Comparison of ENCODE assay signal across 15 cellular contexts in the genomic region with DNA sequence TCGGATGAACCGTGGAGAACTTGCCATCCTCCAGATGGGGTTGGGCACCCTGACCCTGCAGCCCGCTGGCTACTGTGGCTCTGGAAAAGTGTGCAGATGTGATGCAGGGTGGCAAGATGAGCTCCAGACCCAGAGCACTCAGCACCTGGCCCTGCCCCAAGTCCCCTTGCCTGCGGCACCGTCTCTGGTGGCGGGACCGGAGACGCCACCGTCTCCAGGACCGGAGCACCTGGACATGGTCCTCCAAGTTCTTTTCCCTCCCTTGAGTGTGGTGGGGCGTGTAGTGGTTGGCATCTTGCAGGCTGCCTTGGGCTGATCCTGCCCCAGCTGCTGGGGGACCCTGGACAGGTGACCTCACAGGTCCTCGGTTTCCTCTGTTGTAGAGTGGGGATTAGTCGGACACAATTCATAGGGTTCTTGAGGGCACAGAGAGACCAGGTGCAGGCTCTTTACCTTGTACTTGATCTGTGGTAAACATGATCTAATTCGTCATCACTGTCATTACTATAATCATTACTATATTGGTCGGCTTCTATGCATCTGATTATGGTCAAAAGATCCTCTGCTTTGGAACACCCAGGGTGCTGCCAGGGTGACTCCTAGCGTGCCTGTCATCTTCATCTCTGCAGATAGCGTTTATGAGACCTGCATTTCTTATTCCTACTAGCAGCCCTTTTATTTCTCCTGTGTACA.
"Had no signal": no experiment of that assay in that cellular context is flagged by ENCODE, and none has a peak within 500 bp of the region (broad histone marks: within the 10 kb centered on the region; RNA-seq: fewer than 3 reads in every experiment).

No MANE protein-coding gene starts in this region.

- H3K9me3 Mint-ChIP-seq: natural killer cell treated with Interleukin-12 subunit alpha and Interleukin-12 subunit beta and Interleukin-15 and Interleukin-18, amount 100 ng/mL, for 72 hours had no signal

- H3K4me3 Mint-ChIP-seq: activated CD8-positive, alpha-beta memory T cell treated with anti-CD3 and anti-CD28 coated beads, Interleukin-2, amount 10 ng/mL, durations not matched to agents 7 days and 5 days; activated naive CD4-positive, alpha-beta T cell treated with anti-CD3 and anti-CD28 coated beads, Interleukin-2, amount 10 ng/mL, durations not matched to agents 7 days and 5 days; natural killer cell treated with Interleukin-12 subunit alpha and Interleukin-12 subunit beta and Interleukin-15 and Interleukin-18, amount 100 ng/mL, for 72 hours had no signal

- H3K27ac Mint-ChIP-seq: activated CD8-positive, alpha-beta memory T cell treated with anti-CD3 and anti-CD28 coated beads, Interleukin-2, amount 10 ng/mL, durations not matched to agents 7 days and 5 days; activated naive CD4-positive, alpha-beta T cell treated with anti-CD3 and anti-CD28 coated beads, Interleukin-2, amount 10 ng/mL, durations not matched to agents 7 days and 5 days; natural killer cell treated with Interleukin-12 subunit alpha and Interleukin-12 subunit beta and Interleukin-15 and Interleukin-18, amount 100 ng/mL, for 72 hours had no signal

- H3K36me3 Mint-ChIP-seq: activated CD8-positive, alpha-beta memory T cell treated with anti-CD3 and anti-CD28 coated beads, Interleukin-2, amount 10 ng/mL, durations not matched to agents 7 days and 5 days; activated naive CD4-positive, alpha-beta T cell treated with anti-CD3 and anti-CD28 coated beads, Interleukin-2, amount 10 ng/mL, durations not matched to agents 7 days and 5 days; natural killer cell treated with Interleukin-12 subunit alpha and Interleukin-12 subunit beta and Interleukin-15 and Interleukin-18, amount 100 ng/mL, for 72 hours had no signal

- H3K4me1 ChIP-seq: adrenal gland, prostate gland, uterus had no signal

- DNase-seq: activated CD4-positive, alpha-beta T cell treated with anti-CD3 and anti-CD28 coated beads, Interleukin-2, amount 50 U/mL, for 4 hours; activated CD8-positive, alpha-beta memory T cell treated with anti-CD3 and anti-CD28 coated beads, Interleukin-2, amount 10 ng/mL, durations not matched to agents 7 days and 5 days; activated naive CD4-positive, alpha-beta T cell treated with anti-CD3 and anti-CD28 coated beads, Interleukin-2, amount 10 ng/mL, durations not matched to agents 7 days and 5 days; activated T-cell treated with anti-CD3 and anti-CD28 coated beads, Interleukin-2, amount 50 U/mL, for 1 hour; adrenal gland; hippocampal formation; mesendoderm; occipital lobe; stimulated activated CD4-positive, alpha-beta T cell treated with anti-CD3 and anti-CD28 coated beads, Interleukin-1b, Interleukin-23, amount 100 ng/mL, for 48 hours; T-helper 9 cell; tibial artery; uterus had no signal

- H3K27ac ChIP-seq: adrenal gland, cardiac muscle cell, tibial artery, uterus had no signal

- H3K4me1 Mint-ChIP-seq: activated naive CD4-positive, alpha-beta T cell treated with anti-CD3 and anti-CD28 coated beads, Interleukin-2, amount 10 ng/mL, durations not matched to agents 7 days and 5 days had no signal

- H3K4me3 ChIP-seq: adrenal gland, cardiac muscle cell, prostate gland, tibial artery, uterus had no signal

- ATAC-seq: activated CD8-positive, alpha-beta memory T cell treated with anti-CD3 and anti-CD28 coated beads, Interleukin-2, amount 10 ng/mL, durations not matched to agents 7 days and 5 days; natural killer cell treated with Interleukin-12 subunit alpha and Interleukin-12 subunit beta and Interleukin-15 and Interleukin-18, amount 100 ng/mL, for 72 hours had no signal

- H3K36me3 ChIP-seq: adrenal gland, cardiac muscle cell, prostate gland, uterus had no signal

- H3K27me3 ChIP-seq: adrenal gland, cardiac muscle cell, tibial artery, uterus had no signal

- H3K9me3 ChIP-seq: adrenal gland, prostate gland, tibial artery, uterus had no signal
